Comparison of ENCODE assay signal across 24 cellular contexts in the genomic region with DNA sequence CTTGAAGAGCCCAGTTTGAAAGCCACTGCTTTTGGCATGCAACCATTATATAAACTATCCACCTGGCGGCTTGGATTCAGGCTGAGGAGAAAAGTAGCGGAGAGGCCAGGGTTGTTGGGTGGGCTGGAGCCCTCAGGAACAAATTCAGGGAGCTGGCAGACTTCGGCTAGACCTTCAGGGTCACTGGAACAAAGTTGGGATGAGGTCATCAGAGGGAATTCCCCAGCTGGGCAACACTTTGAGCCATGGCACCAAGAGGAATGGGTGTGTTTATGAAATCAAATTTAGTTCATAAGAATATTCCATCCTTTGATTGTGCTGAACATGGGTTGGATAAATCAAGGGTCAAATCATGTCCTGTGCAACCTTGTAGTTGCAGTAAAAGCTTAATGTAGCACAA. TPM values are rescaled to one million over a fixed set of nuclear protein-coding genes. Genes with fewer than 3 reads are reported as not detected.
A peak's percentile ranks its signal among the peaks of the same experiment; 100 is the strongest.
DNase-seq lines count a peak whose midpoint lies in the region; ATAC-seq, FAIRE-seq and TF ChIP-seq lines count a peak whose summit lies in the region.
"Had no signal": no experiment of that assay in that cellular context is flagged by ENCODE, and none has a peak within 500 bp of the region (broad histone marks: within the 10 kb centered on the region; RNA-seq: fewer than 3 reads in every experiment).

No MANE protein-coding gene starts in this region.

- ATAC-seq in activated CD4-positive, alpha-beta T cell treated with anti-CD3 and anti-CD28 coated beads for 36 hours, result no peak
- ATAC-seq in pancreas (peak; percentile 74 to 85 (median 80)), GM19023 (IDR thresholded peaks at IDR 0.05; ENCODE audit: unreplicated experiment) (no peak), HG02678 (IDR thresholded peaks at IDR 0.05; ENCODE audit: unreplicated experiment) (no peak)
- ATAC-seq: esophagus mucosa had no signal

- no peaks in the 10 kb centered on the region for H3K9me1 ChIP-seq in endothelial cell of umbilical vein (replicated peaks; ENCODE audit: control insufficient read depth, extremely low read depth, insufficient read depth, low read length)

- H3K9me2 ChIP-seq in Karpas-422 (replicated peaks; ENCODE audit: insufficient read depth, low read length), result no peaks in the 10 kb centered on the region

- peaks cover 29% of the 10 kb centered on the region for H3K4me1 Mint-ChIP-seq in activated CD4-positive, alpha-beta T cell treated with anti-CD3 and anti-CD28 coated beads for 36 hours
- H3K4me1 Mint-ChIP-seq in activated CD4-positive, alpha-beta T cell treated with anti-CD3 and anti-CD28 coated beads, Interleukin-2, amount 10 ng/mL, durations not matched to agents 24 days and 14 days, result peaks cover 17% of the 10 kb centered on the region
- H3K4me1 Mint-ChIP-seq: nephron had no signal

- no peak overlapping the region for H2AFZ ChIP-seq in Karpas-422 (ENCODE audit: low read length)
- H2AFZ ChIP-seq in endothelial cell of umbilical vein (ENCODE audit: low read depth, low read length), result no peak overlapping the region

- no peaks in the 10 kb centered on the region for H3K27me3 ChIP-seq in Karpas-422 (ENCODE audit: low read length)
- H3K27me3 ChIP-seq in endothelial cell of umbilical vein (ENCODE audit: control insufficient read depth in 2 of 2, insufficient read depth in 2 of 2, low read length in 2 of 2), result no peaks in the 10 kb centered on the region
- H3K27me3 ChIP-seq in pancreas, result peaks cover 0 to 4% (median 0%) of the 10 kb centered on the region in 4 donors

- TF ChIP-seq POLR2A in endothelial cell of umbilical vein (IDR thresholded peaks at IDR 0.05; ENCODE audit: low read depth, low read length), result no peak

- intact Hi-C loops in activated CD4-positive, alpha-beta T cell treated with anti-CD3 and anti-CD28 coated beads for 36 hours (cut with DNase I, micrococcal nuclease), result no loop called here
- intact Hi-C loops in activated CD4-positive, alpha-beta T cell treated with anti-CD3 and anti-CD28 coated beads, Interleukin-2, amount 10 ng/mL, durations not matched to agents 24 days and 14 days (cut with micrococcal nuclease), result loop anchor here (5.0 kb wide), 1 partner anchor 83 kb away; no protein-coding TSS in a partner anchor
- intact Hi-C loops in endothelial cell of umbilical vein (cut with micrococcal nuclease), result loop anchor here (2.0 to 5.0 kb wide), 3 partner anchors 213 to 763 kb away; no protein-coding TSS in a partner anchor
- intact Hi-C loops in pancreas (cut with DNase I), result no loop called here

- H3K36me3 ChIP-seq in Karpas-422 (ENCODE audit: insufficient read depth, low read length) (peaks cover 15% of the 10 kb centered on the region), endothelial cell of umbilical vein (ENCODE audit: control insufficient read depth in 2 of 2, extremely low read depth in 1 of 2, insufficient read depth in 2 of 2, low read length in 2 of 2) (no peaks in the 10 kb centered on the region), pancreas (no peaks in the 10 kb centered on the region)
- H3K36me3 ChIP-seq: left ventricle myocardium inferior had no signal

- no peaks in the 10 kb centered on the region for H3K9me3 Mint-ChIP-seq in activated CD4-positive, alpha-beta T cell treated with anti-CD3 and anti-CD28 coated beads for 36 hours (ENCODE audit: low read depth)
- no peaks in the 10 kb centered on the region for H3K9me3 Mint-ChIP-seq in activated CD4-positive, alpha-beta T cell treated with anti-CD3 and anti-CD28 coated beads, Interleukin-2, amount 10 ng/mL, durations not matched to agents 24 days and 14 days
- H3K9me3 Mint-ChIP-seq: activated T-helper 2 cell treated with anti-CD3 and anti-CD28 coated beads, Interferon-gamma antibody, Interleukin-2, Interleukin-4, amounts not matched to agents 10 μg/mL and 5 μg/mL and 100 μg/mL, durations not matched to agents 14 hours and 24 hours and 36 hours; nephron; T-helper 1 cell treated with Interleukin-12 subunit alpha and Interleukin-12 subunit beta and Interleukin-4 antibody, amounts not matched to agents 30 μg/mL and 1 μg/mL, for 36 hours; type B pancreatic cell had no signal

- H3K4me3 ChIP-seq in Karpas-422 (ENCODE audit: low read length) (no peak overlapping the region), endothelial cell of umbilical vein (replicated peaks in 1 of 3; ENCODE audit: insufficient read depth in 1 of 3, low read depth in 1 of 3, low read length in 3 of 3) (no peak overlapping the region), pancreas (no peak overlapping the region)
- H3K4me3 ChIP-seq: left ventricle myocardium inferior had no signal

- H3K79me2 ChIP-seq in Karpas-422 (ENCODE audit: low read length) (peaks cover 62% of the 10 kb centered on the region), endothelial cell of umbilical vein (ENCODE audit: control insufficient read depth, insufficient read depth, low read length) (no peaks in the 10 kb centered on the region)

- BruUV-seq in endothelial cell of umbilical vein (replicated peaks; lab: Mats Ljungman, UMichigan), result no TSS peak

- dilution Hi-C loops in endothelial cell of umbilical vein (cut with MboI; ENCODE audit: extremely low pct_ligation_motif_present, low sequenced_read_pairs), result no loop called here

- 41 to 54% methylated on average over 3 of the region's 3 CpGs for WGBS in pancreas, 2 donors

- H3K9ac ChIP-seq in Karpas-422 (ENCODE audit: low read length), result no peak overlapping the region
- H3K9ac ChIP-seq in endothelial cell of umbilical vein (replicated peaks; ENCODE audit: extremely low read depth, insufficient read depth, low read length), result no peak overlapping the region
- H3K9ac ChIP-seq: KMS-11 had no signal

- FAIRE-seq in endothelial cell of umbilical vein (lab: Jason Lieb, UNC) (peak; percentile 60), pancreas (lab: Jason Lieb, UNC) (no peak)
- FAIRE-seq: colon, HTR-8/SVneo had no signal

- POLR2A ChIA-PET in activated CD4-positive, alpha-beta T cell treated with anti-CD3 and anti-CD28 coated beads for 36 hours (lab: Charles Lee), result interaction anchor here (1.2 kb wide), 1 partner anchor 31 kb away, joined by 3 read pairs; no protein-coding TSS in a partner anchor
- POLR2A ChIA-PET in endothelial cell of umbilical vein (lab: Charles Lee), result no interaction called here

- H3K9me3 ChIP-seq in Karpas-422 (ENCODE audit: low read length) (no peaks in the 10 kb centered on the region), endothelial cell of umbilical vein (replicated peaks; ENCODE audit: control insufficient read depth, insufficient read depth, low read length) (no peaks in the 10 kb centered on the region), pancreas (no peaks in the 10 kb centered on the region)
- H3K9me3 ChIP-seq: left ventricle myocardium inferior had no signal

- H4K20me1 ChIP-seq in Karpas-422 (ENCODE audit: insufficient read depth, low read depth, low read length) (0 out of 2 replicates have a peak, but pooled peaks cover 3% of the 10 kb centered on the region), endothelial cell of umbilical vein (replicated peaks; ENCODE audit: control insufficient read depth, extremely low read depth, insufficient read depth, low read length) (no peaks in the 10 kb centered on the region)

- no peaks in the 10 kb centered on the region for H3K36me3 Mint-ChIP-seq in activated CD4-positive, alpha-beta T cell treated with anti-CD3 and anti-CD28 coated beads for 36 hours (ENCODE audit: low read depth)
- peaks cover 7% of the 10 kb centered on the region for H3K36me3 Mint-ChIP-seq in activated CD4-positive, alpha-beta T cell treated with anti-CD3 and anti-CD28 coated beads, Interleukin-2, amount 10 ng/mL, durations not matched to agents 24 days and 14 days (ENCODE audit: low read depth)
- H3K36me3 Mint-ChIP-seq: type B pancreatic cell had no signal

- CTCF ChIA-PET in activated CD4-positive, alpha-beta T cell treated with anti-CD3 and anti-CD28 coated beads for 36 hours (lab: Charles Lee), result interaction anchor here (0.6 to 4.3 kb wide), 12 partner anchors 9 to 1174 kb away, joined by 3 to 43 read pairs (median 4); partner anchors contain the start of gene MTMR1
- CTCF ChIA-PET in endothelial cell of umbilical vein (lab: Charles Lee), result interaction anchor here (0.8 to 2.3 kb wide), 8 partner anchors 9 to 777 kb away, joined by 3 to 24 read pairs (median 6); partner anchors contain the start of gene EOLA2

- H3K4me2 ChIP-seq in Karpas-422 (ENCODE audit: low read depth, low read length, poor library complexity, severe bottlenecking) (no peak overlapping the region), endothelial cell of umbilical vein (ENCODE audit: insufficient read depth, low read length) (no peak overlapping the region)
- H3K4me2 ChIP-seq: KMS-11 had no signal

- H3K4me3 Mint-ChIP-seq in activated CD4-positive, alpha-beta T cell treated with anti-CD3 and anti-CD28 coated beads for 36 hours, result no peak overlapping the region
- H3K4me3 Mint-ChIP-seq in activated CD4-positive, alpha-beta T cell treated with anti-CD3 and anti-CD28 coated beads, Interleukin-2, amount 10 ng/mL, durations not matched to agents 24 days and 14 days, result no peak overlapping the region
- H3K4me3 Mint-ChIP-seq: nephron; T-helper 1 cell treated with Interleukin-12 subunit alpha and Interleukin-12 subunit beta and Interleukin-4 antibody, amounts not matched to agents 30 μg/mL and 1 μg/mL, for 36 hours; type B pancreatic cell had no signal

- H3K4me1 ChIP-seq in Karpas-422 (ENCODE audit: low read length), result peaks cover 37% of the 10 kb centered on the region
- peaks cover 3% of the 10 kb centered on the region for H3K4me1 ChIP-seq in endothelial cell of umbilical vein (ENCODE audit: control insufficient read depth, extremely low read depth, insufficient read depth, low read length)
- peaks cover 0 to 5% (median 0%) of the 10 kb centered on the region in 3 donors for H3K4me1 ChIP-seq in pancreas

- H3K27me3 Mint-ChIP-seq in activated CD4-positive, alpha-beta T cell treated with anti-CD3 and anti-CD28 coated beads for 36 hours, result no peaks in the 10 kb centered on the region
- H3K27me3 Mint-ChIP-seq in activated CD4-positive, alpha-beta T cell treated with anti-CD3 and anti-CD28 coated beads, Interleukin-2, amount 10 ng/mL, durations not matched to agents 24 days and 14 days, result no peaks in the 10 kb centered on the region
- H3K27me3 Mint-ChIP-seq: progenitor cell of endocrine pancreas, type B pancreatic cell had no signal

- peak overlapping the region; percentile 59 for H3K27ac ChIP-seq in Karpas-422 (ENCODE audit: low read length)
- peak overlapping the region; percentile 18 for H3K27ac ChIP-seq in endothelial cell of umbilical vein (ENCODE audit: insufficient read depth, low read depth, low read length)
- no peak overlapping the region for H3K27ac ChIP-seq in pancreas
- H3K27ac ChIP-seq: KMS-11, left ventricle myocardium inferior had no signal

- H3K27ac Mint-ChIP-seq in activated CD4-positive, alpha-beta T cell treated with anti-CD3 and anti-CD28 coated beads for 36 hours, result peak overlapping the region; percentile 47
- no peak overlapping the region for H3K27ac Mint-ChIP-seq in activated CD4-positive, alpha-beta T cell treated with anti-CD3 and anti-CD28 coated beads, Interleukin-2, amount 10 ng/mL, durations not matched to agents 24 days and 14 days
- H3K27ac Mint-ChIP-seq: activated T-helper 2 cell treated with anti-CD3 and anti-CD28 coated beads, Interferon-gamma antibody, Interleukin-2, Interleukin-4, amounts not matched to agents 10 μg/mL and 5 μg/mL and 100 μg/mL, durations not matched to agents 14 hours and 24 hours and 36 hours; nephron; progenitor cell of endocrine pancreas; T-helper 1 cell treated with Interleukin-12 subunit alpha and Interleukin-12 subunit beta and Interleukin-4 antibody, amounts not matched to agents 30 μg/mL and 1 μg/mL, for 36 hours; type B pancreatic cell had no signal

- no peak for TF ChIP-seq CTCF in endothelial cell of umbilical vein (IDR thresholded peaks at IDR 0.05; ENCODE audit: extremely low read depth in 1 of 2, insufficient read depth in 1 of 2, low read depth in 1 of 2, low read length in 2 of 2)
- no peak for TF ChIP-seq CTCF in pancreas (IDR thresholded peaks at IDR 0.05)

- no peak for DNase-seq in activated CD4-positive, alpha-beta T cell treated with anti-CD3 and anti-CD28 coated beads for 36 hours
- DNase-seq in activated CD4-positive, alpha-beta T cell treated with anti-CD3 and anti-CD28 coated beads, Interleukin-2, amount 10 ng/mL, durations not matched to agents 24 days and 14 days, result no peak
- DNase-seq in Karpas-422 (no peak), endothelial cell of umbilical vein (ENCODE audit: low read depth, low spot score) (peak; percentile 16), pancreas (peak in 2 of 6 donors; percentile 26 to 36), Kasumi-1 (lab: John Stamatoyannopoulos, UW) (no peak)
- DNase-seq: 8988T; effector memory CD4-positive, alpha-beta T cell; foreskin melanocyte; left ventricle myocardium inferior; NCI-H187; NCI-H2171 treated with DMSO at 0.1 percent for 48 hours; NCI-H524 treated with DMSO at 0.1 percent for 48 hours had no signal

RNA-seq across cellular contexts. Expression of gene MTMR1, which starts 22.0 kb away (rescaled TPM):
- 10 to 100 TPM; 41.9 to 42.0 TPM for total RNA-seq in activated CD4-positive, alpha-beta T cell treated with anti-CD3 and anti-CD28 coated beads for 36 hours
- total RNA-seq in activated CD4-positive, alpha-beta T cell treated with anti-CD3 and anti-CD28 coated beads, Interleukin-2, amount 10 ng/mL, durations not matched to agents 24 days and 14 days, result 30.6 and 34.5 TPM in 2 replicates
- 23.0 and 33.2 TPM in 2 replicates for total RNA-seq in Karpas-422 (2014; rRNA removed; shearing (Covaris generic); ENCODE audit: low replicate concordance)
- total RNA-seq in endothelial cell of umbilical vein (20.3 and 20.7 TPM in 2 replicates), pancreas (10 to 100 TPM in 4 of 6 donors, 1 to 10 TPM in 2; 7.2 to 14.0 (median 10.2) TPM)
- polyA plus RNA-seq in endothelial cell of umbilical vein (17.1 and 17.6 TPM in 2 replicates), pancreas (10 to 100 TPM in 1 of 2 donors, 1 to 10 TPM in 1; 6.8 to 10.6 TPM)
- 13.9 and 14.1 TPM in 2 replicates for polyA plus RNA-seq in endothelial cell of umbilical vein (2011; cell fraction: cytosol; rRNA removed)
- polyA plus RNA-seq in endothelial cell of umbilical vein (2011; cell fraction: nucleus; rRNA removed), result 50.3 and 68.8 TPM in 2 replicates
- polyA plus RNA-seq in endothelial cell of umbilical vein (2012), result 19.2 and 22.8 TPM in 2 replicates
- 24.5 and 30.0 TPM in 2 replicates for polyA minus RNA-seq in endothelial cell of umbilical vein
- polyA minus RNA-seq in endothelial cell of umbilical vein (2011; cell fraction: cytosol; rRNA and poly(A)+ RNA removed), result 18.3 TPM
- polyA minus RNA-seq in endothelial cell of umbilical vein (2011; cell fraction: nucleus; rRNA and poly(A)+ RNA removed), result 22.5 and 28.6 TPM in 2 replicates

Comparison
In these comparisons a context has a peak if more than half of its experiments do, and no peak if none do; other contexts are left out.
1. intact Hi-C loops: an anchor here in activated CD4-positive, alpha-beta T cell treated with anti-CD3 and anti-CD28 coated beads, Interleukin-2, amount 10 ng/mL, durations not matched to agents 24 days and 14 days (5.0 kb wide) and endothelial cell of umbilical vein (2.0 to 5.0 kb wide); none called in activated CD4-positive, alpha-beta T cell treated with anti-CD3 and anti-CD28 coated beads for 36 hours and pancreas.
2. ATAC-seq: peak in pancreas (4 of 4); none in activated CD4-positive, alpha-beta T cell treated with anti-CD3 and anti-CD28 coated beads for 36 hours (single experiment), GM19023 (single experiment) and HG02678 (single experiment).
3. H3K27ac ChIP-seq: peak in Karpas-422 (single experiment) and endothelial cell of umbilical vein (single experiment); none in pancreas (0 of 4).